ENCODE assay signal across 9 cellular contexts in the genomic region with DNA sequence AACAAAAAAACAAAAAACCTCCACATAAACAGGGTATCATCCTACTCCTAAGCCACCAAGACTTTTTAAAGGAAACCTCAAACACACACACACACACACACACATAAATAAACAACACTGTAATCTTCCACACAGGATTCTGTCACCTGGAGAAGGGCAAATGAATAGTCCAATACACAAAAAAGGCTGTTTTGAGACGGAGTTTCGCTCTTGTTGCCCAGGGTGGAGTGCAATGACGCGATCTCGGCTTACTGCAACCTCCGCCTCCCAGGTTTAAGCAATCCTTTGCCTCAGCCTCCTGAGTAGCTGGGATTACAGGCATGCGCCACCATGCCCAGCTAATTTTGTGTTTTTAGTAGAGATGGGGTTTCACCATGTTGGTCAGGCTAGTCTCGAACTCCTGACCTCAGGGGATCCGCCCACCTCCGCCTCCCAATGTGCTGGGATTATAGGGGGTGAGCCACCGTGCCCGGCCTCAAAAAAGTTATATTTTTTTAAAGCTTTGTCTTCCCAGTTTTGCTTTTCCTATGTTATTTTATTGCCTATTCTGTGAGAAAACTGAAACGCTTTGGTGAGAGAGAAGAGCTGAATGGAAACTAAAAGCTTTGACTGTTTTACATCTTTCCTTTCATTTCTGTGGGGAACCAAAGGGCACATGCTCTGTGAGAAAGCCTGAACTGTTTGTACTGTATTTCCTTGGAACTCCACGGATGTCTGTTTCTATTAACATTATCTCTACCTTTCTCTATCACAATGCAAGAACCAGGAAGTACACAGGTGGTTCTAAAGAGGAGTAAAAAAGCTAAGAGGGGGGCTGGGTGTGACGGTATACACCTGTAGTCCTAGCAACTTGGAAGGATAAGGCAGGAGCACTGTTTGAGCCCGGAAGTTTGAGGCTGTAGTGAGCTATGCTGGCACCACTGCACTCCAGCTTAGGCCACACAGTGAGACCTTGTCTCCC. TPM values are rescaled to one million over a fixed set of nuclear protein-coding genes. Genes with fewer than 3 reads are reported as not detected.
DNase-seq lines count a peak whose midpoint lies in the region; ATAC-seq and TF ChIP-seq lines count a peak whose summit lies in the region.
"Had no signal": no experiment of that assay in that cellular context is flagged by ENCODE, and none has a peak within 500 bp of the region (broad histone marks: within the 10 kb centered on the region; RNA-seq: fewer than 3 reads in every experiment).

No MANE protein-coding gene starts in this region.

- no peak for TF ChIP-seq CTCF in GM12865 (IDR thresholded peaks at IDR 0.05; ENCODE audit: insufficient read depth, low read depth, low read length, missing control alignments)

- H3K27me3 Mint-ChIP-seq in activated naive CD8-positive, alpha-beta T cell = no peaks in the 10 kb centered on the region
- H3K27me3 Mint-ChIP-seq in natural killer cell treated with Interleukin-12 subunit alpha and Interleukin-12 subunit beta and Interleukin-15 and Interleukin-18, amount 100 ng/mL, for 72 hours = no peaks in the 10 kb centered on the region

- H3K9me3 ChIP-seq in MG63 = no peaks in the 10 kb centered on the region

- peaks cover 3% of the 10 kb centered on the region for H3K36me3 Mint-ChIP-seq in activated naive CD8-positive, alpha-beta T cell
- no peaks in the 10 kb centered on the region for H3K36me3 Mint-ChIP-seq in natural killer cell treated with Interleukin-12 subunit alpha and Interleukin-12 subunit beta and Interleukin-15 and Interleukin-18, amount 100 ng/mL, for 72 hours

- no peaks in the 10 kb centered on the region for H3K27me3 ChIP-seq in MG63

- H3K9me3 Mint-ChIP-seq in activated naive CD8-positive, alpha-beta T cell (ENCODE audit: low read depth) = no peaks in the 10 kb centered on the region
- no peaks in the 10 kb centered on the region for H3K9me3 Mint-ChIP-seq in natural killer cell treated with Interleukin-12 subunit alpha and Interleukin-12 subunit beta and Interleukin-15 and Interleukin-18, amount 100 ng/mL, for 72 hours

- H3K4me1 Mint-ChIP-seq in activated naive CD8-positive, alpha-beta T cell (ENCODE audit: low read depth) = peaks cover 71% of the 10 kb centered on the region
- H3K4me1 Mint-ChIP-seq in natural killer cell treated with Interleukin-12 subunit alpha and Interleukin-12 subunit beta and Interleukin-15 and Interleukin-18, amount 100 ng/mL, for 72 hours (ENCODE audit: low read depth in 2 of 2) = peaks cover 47 to 53% of the 10 kb centered on the region in 2 donors

- ATAC-seq in HG02623 (IDR thresholded peaks at IDR 0.05; ENCODE audit: unreplicated experiment) (peak; percentile 35), HG03439 (IDR thresholded peaks at IDR 0.05; ENCODE audit: unreplicated experiment) (no peak)
- ATAC-seq in natural killer cell treated with Interleukin-12 subunit alpha and Interleukin-12 subunit beta and Interleukin-15 and Interleukin-18, amount 100 ng/mL, for 72 hours = no peak

- peaks cover 14% of the 10 kb centered on the region for H3K36me3 ChIP-seq in MG63

- peak overlapping the region; percentile 45 for H3K4me3 ChIP-seq in GM12865 (ENCODE audit: low read depth, low read length)
- H3K4me3 ChIP-seq in MG63 = no peak overlapping the region

- H3K4me3 Mint-ChIP-seq in activated naive CD8-positive, alpha-beta T cell = peak overlapping the region; percentile 44
- H3K4me3 Mint-ChIP-seq in natural killer cell treated with Interleukin-12 subunit alpha and Interleukin-12 subunit beta and Interleukin-15 and Interleukin-18, amount 100 ng/mL, for 72 hours = peak overlapping the region; percentile 16

- DNase-seq in GM12865 (ENCODE audit: low read depth) (peak; percentile 52), NCI-H1105 (lab: John Stamatoyannopoulos, UW) (no peak), MG63 (no peak), RPMI8226 (no peak)
- no peak for DNase-seq in natural killer cell treated with Interleukin-12 subunit alpha and Interleukin-12 subunit beta and Interleukin-15 and Interleukin-18, amount 100 ng/mL, for 72 hours (ENCODE audit: low spot score)
- DNase-seq: KG1 had no signal

- H3K27ac Mint-ChIP-seq in activated naive CD8-positive, alpha-beta T cell = peak overlapping the region; percentile 82
- peak overlapping the region; percentile 16 to 80 for H3K27ac Mint-ChIP-seq in natural killer cell treated with Interleukin-12 subunit alpha and Interleukin-12 subunit beta and Interleukin-15 and Interleukin-18, amount 100 ng/mL, for 72 hours

RNA-seq across cellular contexts. Expression of a gene that starts 44.1 kb away (rescaled TPM):
- 100 to 1,000 TPM; 165 to 230 TPM for total RNA-seq in natural killer cell treated with Interleukin-12 subunit alpha and Interleukin-12 subunit beta and Interleukin-15 and Interleukin-18, amount 100 ng/mL, for 72 hours
- total RNA-seq in MG63 (2014; rRNA removed; shearing (Covaris generic); ENCODE audit: low replicate concordance) = 69.3 and 86.9 TPM in 2 replicates

RNA-seq across cellular contexts. Expression of a gene that starts 56.5 kb away (rescaled TPM):
- 10 to 100 TPM; 33.1 to 57.4 TPM for total RNA-seq in natural killer cell treated with Interleukin-12 subunit alpha and Interleukin-12 subunit beta and Interleukin-15 and Interleukin-18, amount 100 ng/mL, for 72 hours
- total RNA-seq in MG63 (2014; rRNA removed; shearing (Covaris generic); ENCODE audit: low replicate concordance) = 24.4 and 86.0 TPM in 2 replicates

RNA-seq across cellular contexts. Expression of a gene that starts 59.9 kb away (rescaled TPM):
- total RNA-seq in natural killer cell treated with Interleukin-12 subunit alpha and Interleukin-12 subunit beta and Interleukin-15 and Interleukin-18, amount 100 ng/mL, for 72 hours = 1 to 10 TPM; 1.8 to 4.0 TPM
- 0.16 TPM in 1 of 2 replicates, not detected in the other for total RNA-seq in MG63 (2014; rRNA removed; shearing (Covaris generic); ENCODE audit: low replicate concordance)
